Comparison of ENCODE assay signal across 9 cellular contexts in the genomic region with DNA sequence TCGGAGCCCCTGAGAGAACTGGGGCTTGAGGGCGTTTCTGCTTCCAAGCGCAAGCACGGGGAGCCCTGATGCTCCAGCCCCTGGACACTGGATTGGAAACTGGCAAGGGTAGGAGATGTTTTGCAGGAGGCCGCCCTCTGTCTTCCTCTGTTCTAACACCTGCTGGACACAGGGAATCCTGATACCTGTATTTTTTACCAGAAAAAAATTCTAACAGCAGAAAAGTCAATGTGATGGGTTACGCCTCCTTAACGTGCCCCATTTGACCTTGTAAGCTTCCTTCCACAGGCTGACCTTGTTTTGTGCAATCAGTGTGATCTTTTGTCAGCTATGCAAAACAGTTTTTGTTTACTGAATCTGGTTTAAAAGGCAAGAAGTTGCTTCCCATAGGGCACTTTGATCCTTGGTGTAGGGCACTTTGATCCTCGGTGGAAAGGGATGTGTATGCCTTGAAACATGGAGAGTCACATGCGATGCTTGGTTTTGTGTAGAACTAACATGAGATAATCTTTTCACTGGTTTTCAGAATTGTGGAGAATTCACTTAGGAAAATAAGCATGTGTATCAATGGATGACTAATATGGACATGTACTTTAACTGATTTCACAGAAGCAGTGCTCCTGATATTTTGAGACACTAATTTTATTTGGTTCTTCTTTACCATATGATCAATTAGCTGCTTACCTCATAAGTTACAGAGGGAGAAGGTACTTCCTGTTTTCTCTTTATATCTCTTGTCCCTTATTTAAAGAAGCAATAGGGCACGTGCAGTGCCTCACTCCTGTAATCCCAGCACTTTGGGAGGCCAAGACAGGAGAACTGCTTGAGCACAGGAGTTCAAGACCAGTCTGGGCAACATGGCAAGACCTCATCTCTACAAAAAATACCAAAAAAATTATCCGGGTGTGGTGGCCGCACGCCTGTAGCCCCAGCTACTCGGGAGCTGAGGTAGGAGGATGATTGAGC. TPM values are rescaled to one million over a fixed set of nuclear protein-coding genes. Genes with fewer than 3 reads are reported as not detected.
DNase-seq lines count a peak whose midpoint lies in the region; ATAC-seq, FAIRE-seq and TF ChIP-seq lines count a peak whose summit lies in the region.
"Had no signal": no experiment of that assay in that cellular context is flagged by ENCODE, and none has a peak within 500 bp of the region (broad histone marks: within the 10 kb centered on the region; RNA-seq: fewer than 3 reads in every experiment).

No MANE protein-coding gene starts in this region.

- no peak overlapping the region for H2BK12ac ChIP-seq in trophoblast cell (ENCODE audit: low read length)

- H3K4me1 ChIP-seq in trophoblast cell (ENCODE audit: control insufficient read depth in 1 of 2, insufficient read depth in 2 of 2, low read length in 2 of 2) = peaks cover 6 to 9% of the 10 kb centered on the region in 2 experiments

- H2AFZ ChIP-seq in trophoblast cell (ENCODE audit: insufficient read depth, low read length, poor library complexity) = peak overlapping the region; percentile 69

- ATAC-seq in GM21381 (IDR thresholded peaks at IDR 0.05; ENCODE audit: unreplicated experiment) = no peak
- no peak for ATAC-seq in activated T-cell treated with anti-CD3 and anti-CD28 coated beads, Interleukin-2, amount 50 U/mL, for 72 hours (replicated peaks in 1 of 2)

- H2AK5ac ChIP-seq in trophoblast cell (ENCODE audit: low read length) = no peak overlapping the region

- no peaks in the 10 kb centered on the region for H3K79me2 ChIP-seq in trophoblast cell (ENCODE audit: control insufficient read depth, insufficient read depth, low read length, poor library complexity)

- no peak overlapping the region for H3K9ac ChIP-seq in trophoblast cell (ENCODE audit: low read length)

- H3K4me3 ChIP-seq in fibroblast of pulmonary artery (replicated peaks; ENCODE audit: low read depth, low read length) (peak overlapping the region; percentile 53), trophoblast cell (ENCODE audit: low read depth, low read length) (peak overlapping the region; percentile 38)

- H3K4ac ChIP-seq in trophoblast cell (ENCODE audit: low read depth, low read length) = no peak overlapping the region

- H3K27ac ChIP-seq in RWPE1 = peak overlapping the region; percentile 61; the same call in 1 of the 2 replicates
- H3K27ac ChIP-seq in trophoblast cell (ENCODE audit: low read depth, low read length) = peak overlapping the region; percentile 47

- no peak for TF ChIP-seq POLR2A in GM12892 (IDR thresholded peaks at IDR 0.05; ENCODE audit: low read depth, low read length)

- CTCF ChIA-PET in RWPE1 (lab: Yijun Ruan, JAX) = interaction anchor here (0.6 to 3.1 kb wide), 17 partner anchors 15 to 444 kb away, joined by 3 to 30 read pairs (median 4); partner anchors contain the start of gene MAP3K4

- peak overlapping the region; percentile 33 for H3K14ac ChIP-seq in trophoblast cell (ENCODE audit: low read length)

- no peak overlapping the region for H3K18ac ChIP-seq in trophoblast cell (ENCODE audit: low read length)

- H4K91ac ChIP-seq in trophoblast cell (ENCODE audit: low read depth, low read length) = peak overlapping the region; percentile 85

- H3K27me3 ChIP-seq in trophoblast cell (ENCODE audit: insufficient read depth, low read length) = no peaks in the 10 kb centered on the region

- H3K79me1 ChIP-seq in trophoblast cell (ENCODE audit: low read length) = peaks cover 8% of the 10 kb centered on the region

- peak overlapping the region; percentile 43 for H2BK5ac ChIP-seq in trophoblast cell (ENCODE audit: low read depth, low read length, poor library complexity)

- no peaks in the 10 kb centered on the region for H3K36me3 Mint-ChIP-seq in activated T-cell treated with anti-CD3 and anti-CD28 coated beads, Interleukin-2, amount 50 U/mL, for 72 hours (ENCODE audit: insufficient read depth in 2 of 2)

- H3K4me3 Mint-ChIP-seq in activated T-cell treated with anti-CD3 and anti-CD28 coated beads, Interleukin-2, amount 50 U/mL, for 72 hours = peak overlapping the region in 1 of 2 donors; percentile 39

- peak; percentile 82 for FAIRE-seq in GM12892 (lab: Jason Lieb, UNC)

- peak overlapping the region; percentile 84 for H3K4me2 ChIP-seq in trophoblast cell (ENCODE audit: low read length)

- WGBS in trophoblast cell (ENCODE audit: extremely low coverage, insufficient coverage, insufficient read length) = no CpG with 5 or more reads among the region's 14 CpGs

- no peak overlapping the region for H2BK120ac ChIP-seq in trophoblast cell (ENCODE audit: insufficient read depth, low read length, poor library complexity)

- no peak overlapping the region for H4K12ac ChIP-seq in trophoblast cell (ENCODE audit: low read depth, low read length)

- H3K27ac Mint-ChIP-seq in activated T-cell treated with anti-CD3 and anti-CD28 coated beads, Interleukin-2, amount 50 U/mL, for 72 hours = no peak overlapping the region
- H3K27ac Mint-ChIP-seq: T-helper 1 cell treated with Interleukin-12 subunit alpha and Interleukin-12 subunit beta and Interleukin-4 antibody, amounts not matched to agents 30 μg/mL and 1 μg/mL, for 36 hours had no signal

- peak overlapping the region; percentile 63 for H4K8ac ChIP-seq in trophoblast cell (ENCODE audit: low read depth, low read length)

- H3K27me3 Mint-ChIP-seq in activated T-cell treated with anti-CD3 and anti-CD28 coated beads, Interleukin-2, amount 50 U/mL, for 72 hours (ENCODE audit: low read depth) = peaks cover 56% of the 10 kb centered on the region

- POLR2A ChIA-PET in RWPE1 (lab: Yijun Ruan, JAX; ENCODE audit: low non-redundant PET) = no interaction called here

- no peak overlapping the region for H3K23ac ChIP-seq in trophoblast cell (ENCODE audit: low read length)

- peaks cover 6% of the 10 kb centered on the region for H3K4me1 Mint-ChIP-seq in activated T-cell treated with anti-CD3 and anti-CD28 coated beads, Interleukin-2, amount 50 U/mL, for 72 hours (ENCODE audit: low read depth)

- TF ChIP-seq CTCF in RWPE1 (conservative IDR thresholded peaks at IDR 0.05; ENCODE audit: low read depth) = no peak
- no peak for TF ChIP-seq CTCF in fibroblast of pulmonary artery (IDR thresholded peaks at IDR 0.05; ENCODE audit: low read length, missing control alignments)

- H3K9me3 ChIP-seq in trophoblast cell (ENCODE audit: insufficient read depth, low read depth, low read length) = peaks cover 4% of the 10 kb centered on the region

- no peaks in the 10 kb centered on the region for H3K9me3 Mint-ChIP-seq in activated T-cell treated with anti-CD3 and anti-CD28 coated beads, Interleukin-2, amount 50 U/mL, for 72 hours
- H3K9me3 Mint-ChIP-seq: T-helper 1 cell treated with Interleukin-12 subunit alpha and Interleukin-12 subunit beta and Interleukin-4 antibody, amounts not matched to agents 30 μg/mL and 1 μg/mL, for 36 hours had no signal

- DNase-seq in GM12892 (ENCODE audit: insufficient read length) (no peak), RWPE1 (ENCODE audit: low spot score) (no peak), fibroblast of pulmonary artery (ENCODE audit: low read depth) (no peak), trophoblast cell (peak in 1 of 2 donors; percentile 30), 8988T (no peak)
- DNase-seq in activated naive CD4-positive, alpha-beta T cell treated with Interleukin-2 at 50 U/mL for 16 hours = no peak
- DNase-seq in activated T-cell treated with anti-CD3 and anti-CD28 coated beads, Interleukin-2, amount 50 U/mL, for 72 hours = no peak

- H3K36me3 ChIP-seq in trophoblast cell (ENCODE audit: control insufficient read depth in 1 of 2, insufficient read depth in 2 of 2, low read length in 2 of 2) = no peaks in the 10 kb centered on the region

RNA-seq across cellular contexts. Expression of gene MAP3K4, which starts 59.9 kb away (rescaled TPM):
- 20.9 TPM for polyA plus RNA-seq in GM12892 (2012; ENCODE audit: missing spikeins)
- 27.6 and 29.3 TPM in 2 replicates for polyA plus RNA-seq in trophoblast cell (2013)
- 10 to 100 TPM; 47.3 to 50.9 TPM for total RNA-seq in activated T-cell treated with anti-CD3 and anti-CD28 coated beads, Interleukin-2, amount 50 U/mL, for 72 hours
